Comparison of ENCODE assay signal across 9 cellular contexts in the genomic region with DNA sequence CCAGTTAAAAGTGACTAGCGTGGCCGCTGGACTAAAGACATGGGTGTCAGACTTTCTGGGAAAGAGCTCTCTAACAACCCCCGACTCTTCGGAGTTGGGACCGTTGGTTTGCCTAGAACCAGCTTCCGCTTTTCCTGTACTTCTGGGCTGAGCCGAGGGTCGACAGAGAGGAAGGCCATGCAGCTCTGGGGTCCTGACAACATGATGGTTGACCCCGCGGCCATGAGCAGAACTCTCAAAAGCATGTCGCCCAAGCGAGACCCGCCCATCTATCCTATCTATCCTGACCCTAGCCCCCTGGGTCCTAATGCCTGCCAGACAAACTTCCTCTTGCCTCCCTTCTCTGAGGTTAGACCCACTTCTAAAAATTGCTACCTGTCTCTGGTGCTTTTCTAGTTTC. TPM values are rescaled to one million over a fixed set of nuclear protein-coding genes. Genes with fewer than 3 reads are reported as not detected.
"Had no signal": no experiment of that assay in that cellular context is flagged by ENCODE, and none has a peak within 500 bp of the region (broad histone marks: within the 10 kb centered on the region; RNA-seq: fewer than 3 reads in every experiment).

No MANE protein-coding gene starts in this region.

RNA-seq across cellular contexts. Expression of gene TBX10, which starts 18.9 kb away (rescaled TPM):
- total RNA-seq: activated CD8-positive, alpha-beta memory T cell treated with anti-CD3 and anti-CD28 coated beads, Interleukin-2, amount 10 ng/mL, durations not matched to agents 7 days and 5 days; activated naive CD4-positive, alpha-beta T cell treated with anti-CD3 and anti-CD28 coated beads, Interleukin-2, amount 50 U/mL, for 72 hours; dermis blood vessel endothelial cell; esophagus muscularis mucosa; fibroblast of villous mesenchyme; lower leg skin; osteoblast; T-helper 2 cell treated with Interferon-gamma antibody and Interleukin-4, amounts not matched to agents 100 ng/mL and 5 ng/mL, for 36 hours; upper lobe of left lung had no signal

RNA-seq across cellular contexts. Expression of gene ACY3, which starts 29.9 kb away (rescaled TPM):
- total RNA-seq: dermis blood vessel endothelial cell, esophagus muscularis mucosa, fibroblast of villous mesenchyme had no signal
